Comparison of ENCODE assay signal across 3 cellular contexts in the genomic region with DNA sequence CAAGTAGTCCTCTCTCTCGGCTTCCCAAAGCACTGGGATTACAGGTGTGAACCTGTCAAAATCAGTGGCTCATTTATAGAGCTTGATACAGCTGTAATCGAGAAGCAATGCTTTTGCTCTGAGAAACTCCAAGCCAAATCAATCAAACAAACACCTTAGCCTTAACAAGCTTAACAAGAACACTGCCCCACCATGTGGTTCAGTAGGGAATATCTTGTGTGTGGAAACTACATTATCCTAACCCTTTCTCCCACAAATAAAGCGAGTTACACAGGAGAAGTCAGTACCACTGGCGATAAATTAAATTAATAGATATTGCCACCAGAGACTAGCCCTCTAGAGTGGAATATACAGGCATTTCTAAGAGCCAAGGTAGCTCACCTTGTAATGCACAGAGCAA.
TF ChIP-seq lines count a peak whose summit lies in the region.

No MANE protein-coding gene starts in this region.

TF ChIP-seq in GM23338, 12 proteins besides CTCF, POLR2A, EP300 and RAD21 (continues in another document):
- TF ChIP-seq, protein P1, sequence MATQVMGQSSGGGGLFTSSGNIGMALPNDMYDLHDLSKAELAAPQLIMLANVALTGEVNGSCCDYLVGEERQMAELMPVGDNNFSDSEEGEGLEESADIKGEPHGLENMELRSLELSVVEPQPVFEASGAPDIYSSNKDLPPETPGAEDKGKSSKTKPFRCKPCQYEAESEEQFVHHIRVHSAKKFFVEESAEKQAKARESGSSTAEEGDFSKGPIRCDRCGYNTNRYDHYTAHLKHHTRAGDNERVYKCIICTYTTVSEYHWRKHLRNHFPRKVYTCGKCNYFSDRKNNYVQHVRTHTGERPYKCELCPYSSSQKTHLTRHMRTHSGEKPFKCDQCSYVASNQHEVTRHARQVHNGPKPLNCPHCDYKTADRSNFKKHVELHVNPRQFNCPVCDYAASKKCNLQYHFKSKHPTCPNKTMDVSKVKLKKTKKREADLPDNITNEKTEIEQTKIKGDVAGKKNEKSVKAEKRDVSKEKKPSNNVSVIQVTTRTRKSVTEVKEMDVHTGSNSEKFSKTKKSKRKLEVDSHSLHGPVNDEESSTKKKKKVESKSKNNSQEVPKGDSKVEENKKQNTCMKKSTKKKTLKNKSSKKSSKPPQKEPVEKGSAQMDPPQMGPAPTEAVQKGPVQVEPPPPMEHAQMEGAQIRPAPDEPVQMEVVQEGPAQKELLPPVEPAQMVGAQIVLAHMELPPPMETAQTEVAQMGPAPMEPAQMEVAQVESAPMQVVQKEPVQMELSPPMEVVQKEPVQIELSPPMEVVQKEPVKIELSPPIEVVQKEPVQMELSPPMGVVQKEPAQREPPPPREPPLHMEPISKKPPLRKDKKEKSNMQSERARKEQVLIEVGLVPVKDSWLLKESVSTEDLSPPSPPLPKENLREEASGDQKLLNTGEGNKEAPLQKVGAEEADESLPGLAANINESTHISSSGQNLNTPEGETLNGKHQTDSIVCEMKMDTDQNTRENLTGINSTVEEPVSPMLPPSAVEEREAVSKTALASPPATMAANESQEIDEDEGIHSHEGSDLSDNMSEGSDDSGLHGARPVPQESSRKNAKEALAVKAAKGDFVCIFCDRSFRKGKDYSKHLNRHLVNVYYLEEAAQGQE (IDR thresholded peaks at IDR 0.05; ENCODE audit: unreplicated experiment): no peak
- TF ChIP-seq NANOG (IDR thresholded peaks at IDR 0.05; ENCODE audit: borderline replicate concordance): no peak
- TF ChIP-seq EZH2 (IDR thresholded peaks at IDR 0.05; ENCODE audit: low read depth, unreplicated experiment): no peak
- no peak for TF ChIP-seq EZH2phosphoT487 (IDR thresholded peaks at IDR 0.05; ENCODE audit: unreplicated experiment)
- TF ChIP-seq STAT1 (IDR thresholded peaks at IDR 0.05; ENCODE audit: unreplicated experiment): no peak

TF ChIP-seq in H1, 55 proteins besides CTCF, POLR2A, EP300 and RAD21 (continues in another document):
- TF ChIP-seq BCL11A (IDR thresholded peaks at IDR 0.05; ENCODE audit: low read depth in 2 of 2, low read length in 2 of 2) (no peak), YY1 (IDR thresholded peaks at IDR 0.05; ENCODE audit: low read depth, low read length) (no peak), NRF1 (IDR thresholded peaks at IDR 0.05; ENCODE audit: low read depth, low read length) (no peak), SIRT6 (IDR thresholded peaks at IDR 0.05; ENCODE audit: low read length) (no peak), CEBPB (IDR thresholded peaks at IDR 0.05; ENCODE audit: low read depth, low read length) (no peak), BRCA1 (IDR thresholded peaks at IDR 0.05; ENCODE audit: low read depth, low read length) (no peak), BACH1 (IDR thresholded peaks at IDR 0.05; ENCODE audit: low read length) (no peak), SIN3A (conservative IDR thresholded peaks at IDR 0.05 in 1 of 2, IDR thresholded peaks at IDR 0.05 in 1 of 2; ENCODE audit: low read depth in 1 of 2, low read length in 2 of 2) (no peak), KDM5A (IDR thresholded peaks at IDR 0.05; ENCODE audit: low read length) (no peak), ZNF274 (IDR thresholded peaks at IDR 0.05; ENCODE audit: borderline replicate concordance, extremely low read depth, low read length) (no peak), RFX5 (IDR thresholded peaks at IDR 0.05; ENCODE audit: borderline replicate concordance, low read depth, low read length) (no peak), SP1 (IDR thresholded peaks at IDR 0.05; ENCODE audit: low read depth, low read length) (no peak)
- TF ChIP-seq, protein P2, sequence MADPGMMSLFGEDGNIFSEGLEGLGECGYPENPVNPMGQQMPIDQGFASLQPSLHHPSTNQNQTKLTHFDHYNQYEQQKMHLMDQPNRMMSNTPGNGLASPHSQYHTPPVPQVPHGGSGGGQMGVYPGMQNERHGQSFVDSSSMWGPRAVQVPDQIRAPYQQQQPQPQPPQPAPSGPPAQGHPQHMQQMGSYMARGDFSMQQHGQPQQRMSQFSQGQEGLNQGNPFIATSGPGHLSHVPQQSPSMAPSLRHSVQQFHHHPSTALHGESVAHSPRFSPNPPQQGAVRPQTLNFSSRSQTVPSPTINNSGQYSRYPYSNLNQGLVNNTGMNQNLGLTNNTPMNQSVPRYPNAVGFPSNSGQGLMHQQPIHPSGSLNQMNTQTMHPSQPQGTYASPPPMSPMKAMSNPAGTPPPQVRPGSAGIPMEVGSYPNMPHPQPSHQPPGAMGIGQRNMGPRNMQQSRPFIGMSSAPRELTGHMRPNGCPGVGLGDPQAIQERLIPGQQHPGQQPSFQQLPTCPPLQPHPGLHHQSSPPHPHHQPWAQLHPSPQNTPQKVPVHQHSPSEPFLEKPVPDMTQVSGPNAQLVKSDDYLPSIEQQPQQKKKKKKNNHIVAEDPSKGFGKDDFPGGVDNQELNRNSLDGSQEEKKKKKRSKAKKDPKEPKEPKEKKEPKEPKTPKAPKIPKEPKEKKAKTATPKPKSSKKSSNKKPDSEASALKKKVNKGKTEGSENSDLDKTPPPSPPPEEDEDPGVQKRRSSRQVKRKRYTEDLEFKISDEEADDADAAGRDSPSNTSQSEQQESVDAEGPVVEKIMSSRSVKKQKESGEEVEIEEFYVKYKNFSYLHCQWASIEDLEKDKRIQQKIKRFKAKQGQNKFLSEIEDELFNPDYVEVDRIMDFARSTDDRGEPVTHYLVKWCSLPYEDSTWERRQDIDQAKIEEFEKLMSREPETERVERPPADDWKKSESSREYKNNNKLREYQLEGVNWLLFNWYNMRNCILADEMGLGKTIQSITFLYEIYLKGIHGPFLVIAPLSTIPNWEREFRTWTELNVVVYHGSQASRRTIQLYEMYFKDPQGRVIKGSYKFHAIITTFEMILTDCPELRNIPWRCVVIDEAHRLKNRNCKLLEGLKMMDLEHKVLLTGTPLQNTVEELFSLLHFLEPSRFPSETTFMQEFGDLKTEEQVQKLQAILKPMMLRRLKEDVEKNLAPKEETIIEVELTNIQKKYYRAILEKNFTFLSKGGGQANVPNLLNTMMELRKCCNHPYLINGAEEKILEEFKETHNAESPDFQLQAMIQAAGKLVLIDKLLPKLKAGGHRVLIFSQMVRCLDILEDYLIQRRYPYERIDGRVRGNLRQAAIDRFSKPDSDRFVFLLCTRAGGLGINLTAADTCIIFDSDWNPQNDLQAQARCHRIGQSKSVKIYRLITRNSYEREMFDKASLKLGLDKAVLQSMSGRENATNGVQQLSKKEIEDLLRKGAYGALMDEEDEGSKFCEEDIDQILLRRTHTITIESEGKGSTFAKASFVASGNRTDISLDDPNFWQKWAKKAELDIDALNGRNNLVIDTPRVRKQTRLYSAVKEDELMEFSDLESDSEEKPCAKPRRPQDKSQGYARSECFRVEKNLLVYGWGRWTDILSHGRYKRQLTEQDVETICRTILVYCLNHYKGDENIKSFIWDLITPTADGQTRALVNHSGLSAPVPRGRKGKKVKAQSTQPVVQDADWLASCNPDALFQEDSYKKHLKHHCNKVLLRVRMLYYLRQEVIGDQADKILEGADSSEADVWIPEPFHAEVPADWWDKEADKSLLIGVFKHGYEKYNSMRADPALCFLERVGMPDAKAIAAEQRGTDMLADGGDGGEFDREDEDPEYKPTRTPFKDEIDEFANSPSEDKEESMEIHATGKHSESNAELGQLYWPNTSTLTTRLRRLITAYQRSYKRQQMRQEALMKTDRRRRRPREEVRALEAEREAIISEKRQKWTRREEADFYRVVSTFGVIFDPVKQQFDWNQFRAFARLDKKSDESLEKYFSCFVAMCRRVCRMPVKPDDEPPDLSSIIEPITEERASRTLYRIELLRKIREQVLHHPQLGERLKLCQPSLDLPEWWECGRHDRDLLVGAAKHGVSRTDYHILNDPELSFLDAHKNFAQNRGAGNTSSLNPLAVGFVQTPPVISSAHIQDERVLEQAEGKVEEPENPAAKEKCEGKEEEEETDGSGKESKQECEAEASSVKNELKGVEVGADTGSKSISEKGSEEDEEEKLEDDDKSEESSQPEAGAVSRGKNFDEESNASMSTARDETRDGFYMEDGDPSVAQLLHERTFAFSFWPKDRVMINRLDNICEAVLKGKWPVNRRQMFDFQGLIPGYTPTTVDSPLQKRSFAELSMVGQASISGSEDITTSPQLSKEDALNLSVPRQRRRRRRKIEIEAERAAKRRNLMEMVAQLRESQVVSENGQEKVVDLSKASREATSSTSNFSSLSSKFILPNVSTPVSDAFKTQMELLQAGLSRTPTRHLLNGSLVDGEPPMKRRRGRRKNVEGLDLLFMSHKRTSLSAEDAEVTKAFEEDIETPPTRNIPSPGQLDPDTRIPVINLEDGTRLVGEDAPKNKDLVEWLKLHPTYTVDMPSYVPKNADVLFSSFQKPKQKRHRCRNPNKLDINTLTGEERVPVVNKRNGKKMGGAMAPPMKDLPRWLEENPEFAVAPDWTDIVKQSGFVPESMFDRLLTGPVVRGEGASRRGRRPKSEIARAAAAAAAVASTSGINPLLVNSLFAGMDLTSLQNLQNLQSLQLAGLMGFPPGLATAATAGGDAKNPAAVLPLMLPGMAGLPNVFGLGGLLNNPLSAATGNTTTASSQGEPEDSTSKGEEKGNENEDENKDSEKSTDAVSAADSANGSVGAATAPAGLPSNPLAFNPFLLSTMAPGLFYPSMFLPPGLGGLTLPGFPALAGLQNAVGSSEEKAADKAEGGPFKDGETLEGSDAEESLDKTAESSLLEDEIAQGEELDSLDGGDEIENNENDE (IDR thresholded peaks at IDR 0.05; ENCODE audit: insufficient replicate concordance, low read length): no peak

TF ChIP-seq in neural cell, 6 proteins besides CTCF, POLR2A, EP300 and RAD21:
- TF ChIP-seq EZH2 (IDR thresholded peaks at IDR 0.05; ENCODE audit: borderline replicate concordance, insufficient read depth, low read length, poor library complexity, severe bottlenecking) (no peak), TAF1 (IDR thresholded peaks at IDR 0.05; ENCODE audit: low read depth) (no peak), POLR2AphosphoS5 (IDR thresholded peaks at IDR 0.05) (no peak), MXI1 (conservative IDR thresholded peaks at IDR 0.05; ENCODE audit: poor library complexity, severe bottlenecking) (no peak)
- TF ChIP-seq, protein P1 (IDR thresholded peaks at IDR 0.05; ENCODE audit: borderline replicate concordance): no peak
